8 cellular contexts compared by ENCODE assay signal in the genomic region with DNA sequence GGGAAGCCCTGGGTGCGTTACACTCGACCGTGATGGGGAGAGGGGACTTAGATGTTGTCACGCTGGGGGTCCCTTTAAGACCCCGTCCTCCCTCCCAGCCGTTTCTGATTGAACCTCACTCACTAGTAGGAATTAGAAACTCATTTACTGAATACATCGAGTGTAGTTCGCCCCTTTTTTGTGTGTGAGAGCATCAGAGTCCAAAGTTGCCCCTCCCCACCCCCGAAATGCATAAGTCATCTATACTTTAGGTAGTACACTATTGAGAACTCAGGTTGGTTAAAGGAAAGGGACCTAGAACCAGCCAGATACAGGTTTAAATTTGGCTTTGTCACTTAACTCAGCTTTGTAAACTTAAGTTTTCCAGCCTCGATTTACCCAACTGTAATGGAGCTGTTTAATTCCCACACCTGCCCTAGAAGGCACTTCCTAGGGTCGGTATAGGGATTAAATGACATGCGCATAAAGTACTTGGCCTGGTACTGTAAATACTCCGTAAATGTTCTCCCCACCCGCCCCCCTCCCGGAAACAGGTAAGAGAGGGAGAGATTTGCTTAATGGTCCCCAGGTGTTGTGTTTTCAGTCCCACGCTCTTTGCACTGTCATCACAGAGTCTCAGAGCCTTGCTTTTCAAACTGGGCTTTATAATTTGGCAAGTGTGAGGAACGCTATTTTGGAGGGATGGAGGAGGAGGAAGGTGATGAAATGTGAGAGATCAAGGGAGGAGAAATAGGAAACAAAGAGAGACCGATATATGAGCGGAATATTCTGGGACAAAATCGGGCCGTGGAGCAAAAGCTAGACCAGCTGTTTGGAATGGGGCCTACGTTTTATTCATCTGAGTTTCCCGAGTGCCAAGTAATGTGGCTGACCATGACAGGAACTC. TPM values are rescaled to one million over a fixed set of nuclear protein-coding genes. Genes with fewer than 3 reads are reported as not detected.
DNase-seq lines count a peak whose midpoint lies in the region; ATAC-seq and TF ChIP-seq lines count a peak whose summit lies in the region.

No MANE protein-coding gene starts in this region.

- H3K36me3 Mint-ChIP-seq in HFFc6 (ENCODE audit: low read depth): peaks cover 8% of the 10 kb centered on the region; the same call in 1 of the 2 replicates

- TF ChIP-seq CTCF in BE2C (IDR thresholded peaks at IDR 0.05; ENCODE audit: low read depth, low read length) (no peak), HFFc6 (IDR thresholded peaks at IDR 0.05) (no peak), hepatocyte (IDR thresholded peaks at IDR 0.05; ENCODE audit: poor library complexity) (no peak)

- peak overlapping the region; percentile 84 for H3K4me3 ChIP-seq in BE2C (ENCODE audit: low read depth, low read length)
- peak overlapping the region; percentile 83 for H3K4me3 ChIP-seq in hepatocyte

- no peak for ATAC-seq in GM21717 (IDR thresholded peaks at IDR 0.05; ENCODE audit: unreplicated experiment)

- H3K27ac Mint-ChIP-seq in HFFc6: peak overlapping the region; percentile 70

- no peaks in the 10 kb centered on the region for H3K9me3 Mint-ChIP-seq in HFFc6

- no peaks in the 10 kb centered on the region for H3K27me3 ChIP-seq in BE2C
- no peaks in the 10 kb centered on the region for H3K27me3 ChIP-seq in hepatocyte

- peaks cover 4% of the 10 kb centered on the region for H4K20me1 ChIP-seq in hepatocyte (ENCODE audit: insufficient read depth, poor library complexity, severe bottlenecking)

- WGBS in hepatocyte (ENCODE audit: low lambda C conversion rate, missing lambda C conversion rate): 2% methylated on average over 21 of the region's 23 CpGs

- peaks cover 37% of the 10 kb centered on the region for H3K4me1 Mint-ChIP-seq in HFFc6 (ENCODE audit: low read depth)

- H3K4me1 ChIP-seq in BE2C (0 out of 2 replicates have a peak, but pooled peaks cover 2% of the 10 kb centered on the region), hepatocyte (ENCODE audit: insufficient read depth) (peaks cover 15% of the 10 kb centered on the region)

- H3K36me3 ChIP-seq in BE2C: peaks cover 21% of the 10 kb centered on the region
- H3K36me3 ChIP-seq in hepatocyte (replicated peaks; ENCODE audit: insufficient read depth, low read depth): no peaks in the 10 kb centered on the region

- H3K27me3 Mint-ChIP-seq in HFFc6 (ENCODE audit: insufficient read depth): peaks cover 1% of the 10 kb centered on the region

- H3K9me3 ChIP-seq in BE2C: no peaks in the 10 kb centered on the region
- H3K9me3 ChIP-seq in hepatocyte (ENCODE audit: low read depth): no peaks in the 10 kb centered on the region

- peak overlapping the region; percentile 88 for H3K4me3 Mint-ChIP-seq in HFFc6

- H3K27ac ChIP-seq in hepatocyte: peak overlapping the region; percentile 95

- peak overlapping the region; percentile 89 for H3K4me2 ChIP-seq in hepatocyte

- H3K79me2 ChIP-seq in hepatocyte: peaks cover 40% of the 10 kb centered on the region

- no peaks in the 10 kb centered on the region for H3K9me2 ChIP-seq in hepatocyte (replicated peaks; ENCODE audit: insufficient read depth)

- DNase-seq in BE2C (no peak), HFFc6 (no peak), hepatocyte (ENCODE audit: low spot score) (peak; percentile 10), anterior cingulate cortex (lab: John Stamatoyannopoulos, UW) (no peak), cerebellum (ENCODE audit: low spot score) (no peak)
- DNase-seq in activated T-cell treated with anti-CD3 and anti-CD28 coated beads, Interleukin-2, amount 50 U/mL, for 48 hours: peak; percentile 27 to 45
- DNase-seq in stimulated activated CD8-positive, alpha-beta memory T cell treated with anti-CD3 and anti-CD28 coated beads, Interleukin-4, amount 100 ng/mL, for 48 hours: peak; percentile 28

- peak overlapping the region; percentile 97 for H2AFZ ChIP-seq in hepatocyte

RNA-seq across cellular contexts. Expression of a gene that starts 0.9 kb away (rescaled TPM):
- 7.5 TPM for polyA plus RNA-seq in BE2C (2012; ENCODE audit: insufficient read depth, insufficient read length, low read depth)
- total RNA-seq in HFFc6 (2021; fragmentation: NEBNext Ultra II Directional; extraction: Animal tissue kit (Norgen Biotek cat#: 25700)): 10 to 100 TPM; 20.5 to 23.4 (median 22.8) TPM
- total RNA-seq in hepatocyte (40.0 and 43.4 TPM in 2 replicates), cerebellum (51.9 TPM)
- polyA plus RNA-seq in hepatocyte: 21.1 and 24.0 TPM in 2 replicates

RNA-seq across cellular contexts. Expression of a gene that starts 4.5 kb away (rescaled TPM):
- 40.6 TPM for polyA plus RNA-seq in BE2C (2012; ENCODE audit: insufficient read depth, insufficient read length, low read depth)
- 10 to 100 TPM; 26.0 to 30.7 (median 28.0) TPM for total RNA-seq in HFFc6 (2021; fragmentation: NEBNext Ultra II Directional; extraction: Animal tissue kit (Norgen Biotek cat#: 25700))
- total RNA-seq in hepatocyte: 19.1 and 20.0 TPM in 2 replicates
- polyA plus RNA-seq in hepatocyte: 28.7 and 38.4 TPM in 2 replicates
- 46.2 TPM for total RNA-seq in cerebellum

Comparison
In these comparisons a context has a peak if more than half of its experiments do, and no peak if none do; other contexts are left out.
1. DNase-seq: peak in activated T-cell treated with anti-CD3 and anti-CD28 coated beads, Interleukin-2, amount 50 U/mL, for 48 hours (2 of 2), hepatocyte (single experiment) and stimulated activated CD8-positive, alpha-beta memory T cell treated with anti-CD3 and anti-CD28 coated beads, Interleukin-4, amount 100 ng/mL, for 48 hours (single experiment); none in BE2C (single experiment), HFFc6 (single experiment), anterior cingulate cortex (0 of 58) and cerebellum (single experiment).